In the genomic region with DNA sequence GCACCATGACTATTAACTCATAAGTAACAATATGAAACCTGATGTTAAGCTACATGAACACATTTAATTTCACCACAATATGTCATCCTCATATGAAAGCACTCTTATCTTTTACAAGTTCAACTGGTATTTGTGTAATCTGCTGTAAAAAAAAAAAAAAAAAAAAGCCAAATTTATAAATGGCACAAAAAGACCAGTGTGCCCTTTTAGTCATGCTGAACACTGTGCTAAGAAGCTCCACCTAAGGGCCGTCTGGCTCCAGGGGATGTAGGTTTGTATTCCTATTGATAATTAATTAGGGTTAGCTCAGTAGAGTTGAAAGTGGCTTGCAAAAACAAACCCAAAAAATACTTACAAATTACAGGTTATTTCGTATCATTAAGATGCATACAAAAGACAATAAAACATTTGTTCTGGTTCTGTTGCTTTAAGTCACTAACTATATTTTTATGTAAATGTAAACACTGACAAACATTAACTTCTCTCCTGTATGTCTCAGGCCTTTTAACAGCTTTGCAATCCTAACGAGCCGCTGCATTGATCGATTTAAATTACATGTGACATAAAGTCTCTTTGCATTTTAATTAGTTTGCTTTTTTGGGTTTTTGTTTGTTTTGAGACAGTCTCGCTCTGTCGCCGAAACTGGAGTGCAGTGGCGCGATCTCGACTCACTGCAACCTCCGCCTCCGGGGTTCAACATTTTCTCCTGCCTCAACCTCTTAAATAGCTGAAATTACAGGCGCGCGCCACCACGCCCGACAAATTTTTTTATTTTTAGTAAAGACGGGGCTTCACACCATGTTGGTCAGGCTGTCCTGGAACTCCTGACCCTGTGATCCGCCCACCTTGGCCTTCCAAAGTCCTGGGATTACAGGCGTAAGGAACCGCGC, we compare ENCODE assay signal across 8 cellular contexts.
DNase-seq lines count a peak whose midpoint lies in the region; ATAC-seq and TF ChIP-seq lines count a peak whose summit lies in the region.

No MANE protein-coding gene starts in this region.

- H3K9me3 ChIP-seq in cardiac muscle cell (ENCODE audit: low read depth): no peaks in the 10 kb centered on the region

- no peaks in the 10 kb centered on the region for H3K36me3 ChIP-seq in cardiac muscle cell

- H3K4me3 ChIP-seq in cardiac muscle cell: peak overlapping the region; percentile 75

- no peak for ATAC-seq in Right ventricle myocardium superior (ENCODE audit: poor library complexity)
- ATAC-seq in stimulated activated memory B cell treated with anti-CD40 and anti-IgM and Interleukin-4, amounts not matched to agents 10 μg/mL and 1 μg/mL and 100 μg/mL, for 72 hours: no peak
- ATAC-seq in HG02870 (IDR thresholded peaks at IDR 0.05; ENCODE audit: unreplicated experiment): no peak
- no peak for ATAC-seq in HG03354 (IDR thresholded peaks at IDR 0.05; ENCODE audit: poor library complexity, severe bottlenecking, unreplicated experiment)

- peak overlapping the region; percentile 92 for H3K27ac Mint-ChIP-seq in activated naive CD8-positive, alpha-beta T cell treated with anti-CD3 and anti-CD28 coated beads for 36 hours
- peak overlapping the region; percentile 96 to 99 (median 98) for H3K27ac Mint-ChIP-seq in immature natural killer cell
- H3K27ac Mint-ChIP-seq in stimulated activated memory B cell treated with anti-CD40 and anti-IgM and Interleukin-4, amounts not matched to agents 10 μg/mL and 1 μg/mL and 100 μg/mL, for 72 hours: peak overlapping the region; percentile 98

- H3K27ac ChIP-seq in cardiac muscle cell: peak overlapping the region; percentile 90

- H3K4me3 Mint-ChIP-seq in activated naive CD8-positive, alpha-beta T cell treated with anti-CD3 and anti-CD28 coated beads for 36 hours: peak overlapping the region; percentile 88
- peak overlapping the region; percentile 92 to 99 (median 98) for H3K4me3 Mint-ChIP-seq in immature natural killer cell
- H3K4me3 Mint-ChIP-seq in stimulated activated memory B cell treated with anti-CD40 and anti-IgM and Interleukin-4, amounts not matched to agents 10 μg/mL and 1 μg/mL and 100 μg/mL, for 72 hours: peak overlapping the region; percentile 93

- peaks cover 20% of the 10 kb centered on the region for H3K27me3 Mint-ChIP-seq in activated naive CD8-positive, alpha-beta T cell treated with anti-CD3 and anti-CD28 coated beads for 36 hours
- H3K27me3 Mint-ChIP-seq in immature natural killer cell (ENCODE audit: low read depth in 3 of 3): peaks cover 26 to 46% (median 33%) of the 10 kb centered on the region in 3 donors
- no peaks in the 10 kb centered on the region for H3K27me3 Mint-ChIP-seq in stimulated activated memory B cell treated with anti-CD40 and anti-IgM and Interleukin-4, amounts not matched to agents 10 μg/mL and 1 μg/mL and 100 μg/mL, for 72 hours

- peaks cover 18% of the 10 kb centered on the region for H3K4me1 ChIP-seq in cardiac muscle cell (ENCODE audit: low read depth)

- peaks cover 24% of the 10 kb centered on the region for H3K36me3 Mint-ChIP-seq in activated naive CD8-positive, alpha-beta T cell treated with anti-CD3 and anti-CD28 coated beads for 36 hours
- no peaks in the 10 kb centered on the region for H3K36me3 Mint-ChIP-seq in immature natural killer cell
- peaks cover 35% of the 10 kb centered on the region for H3K36me3 Mint-ChIP-seq in stimulated activated memory B cell treated with anti-CD40 and anti-IgM and Interleukin-4, amounts not matched to agents 10 μg/mL and 1 μg/mL and 100 μg/mL, for 72 hours

- DNase-seq in cardiac muscle cell (ENCODE audit: low read depth in 1 of 2, low spot score in 1 of 2) (peak; percentile 24 to 32), Right ventricle myocardium superior (no peak), NCI-H82 treated with DMSO at 0.1 percent for 48 hours (lab: John Stamatoyannopoulos, UW; ENCODE audit: unreplicated experiment) (peak; percentile 62), immature natural killer cell (peak; percentile 33 to 43 (median 43))
- DNase-seq in activated naive CD8-positive, alpha-beta T cell treated with anti-CD3 and anti-CD28 coated beads for 36 hours: peak; percentile 65

- H3K27me3 ChIP-seq in cardiac muscle cell: no peaks in the 10 kb centered on the region

- intact Hi-C loops in Right ventricle myocardium superior (cut with DNase I): loop anchor here (5.0 to 10.0 kb wide), 2 partner anchors 76 to 163 kb away; a partner anchor contains a TSS

- no peak for TF ChIP-seq CTCF in cardiac muscle cell (IDR thresholded peaks at IDR 0.05; ENCODE audit: low read depth, low read length)

- H3K4me1 Mint-ChIP-seq in activated naive CD8-positive, alpha-beta T cell treated with anti-CD3 and anti-CD28 coated beads for 36 hours: peaks cover 43% of the 10 kb centered on the region
- H3K4me1 Mint-ChIP-seq in immature natural killer cell: peaks cover 43 to 76% of the 10 kb centered on the region in 2 donors
- H3K4me1 Mint-ChIP-seq in stimulated activated memory B cell treated with anti-CD40 and anti-IgM and Interleukin-4, amounts not matched to agents 10 μg/mL and 1 μg/mL and 100 μg/mL, for 72 hours: peaks cover 41% of the 10 kb centered on the region

- H3K9me3 Mint-ChIP-seq in activated naive CD8-positive, alpha-beta T cell treated with anti-CD3 and anti-CD28 coated beads for 36 hours: peaks cover 1% of the 10 kb centered on the region
- H3K9me3 Mint-ChIP-seq in immature natural killer cell: no peaks in the 10 kb centered on the region
- no peaks in the 10 kb centered on the region for H3K9me3 Mint-ChIP-seq in stimulated activated memory B cell treated with anti-CD40 and anti-IgM and Interleukin-4, amounts not matched to agents 10 μg/mL and 1 μg/mL and 100 μg/mL, for 72 hours
